ENCODE assay signal across 2 cellular contexts in genomic region chr22:49850959-49851815, GRCh38.
TF ChIP-seq lines count a peak whose summit lies in the region.

No MANE protein-coding gene starts in this region.

TF ChIP-seq in H1, 55 proteins besides CTCF, POLR2A, EP300 and RAD21:
- peak; percentile 37 for TF ChIP-seq EZH2 (IDR thresholded peaks at IDR 0.05; ENCODE audit: low read depth, low read length, severe bottlenecking)
- no peak for TF ChIP-seq USF2 (IDR thresholded peaks at IDR 0.05; ENCODE audit: low read length)

TF ChIP-seq in HEK293T, 16 proteins besides CTCF, POLR2A, EP300 and RAD21:
- TF ChIP-seq FOXM1 (IDR thresholded peaks at IDR 0.05; ENCODE audit: borderline replicate concordance) (no peak), TARDBP (IDR thresholded peaks at IDR 0.05) (no peak), L3MBTL2 (conservative IDR thresholded peaks at IDR 0.05) (no peak), PKNOX1 (IDR thresholded peaks at IDR 0.05) (no peak), LEF1 (IDR thresholded peaks at IDR 0.05; ENCODE audit: borderline replicate concordance) (no peak), FOXK2 (IDR thresholded peaks at IDR 0.05) (no peak), ZNF384 (IDR thresholded peaks at IDR 0.05) (no peak), HDGF (IDR thresholded peaks at IDR 0.05; ENCODE audit: borderline replicate concordance) (no peak), SP1 (IDR thresholded peaks at IDR 0.05) (no peak), FOXA1 (IDR thresholded peaks at IDR 0.05) (no peak)
